In the genomic region with DNA sequence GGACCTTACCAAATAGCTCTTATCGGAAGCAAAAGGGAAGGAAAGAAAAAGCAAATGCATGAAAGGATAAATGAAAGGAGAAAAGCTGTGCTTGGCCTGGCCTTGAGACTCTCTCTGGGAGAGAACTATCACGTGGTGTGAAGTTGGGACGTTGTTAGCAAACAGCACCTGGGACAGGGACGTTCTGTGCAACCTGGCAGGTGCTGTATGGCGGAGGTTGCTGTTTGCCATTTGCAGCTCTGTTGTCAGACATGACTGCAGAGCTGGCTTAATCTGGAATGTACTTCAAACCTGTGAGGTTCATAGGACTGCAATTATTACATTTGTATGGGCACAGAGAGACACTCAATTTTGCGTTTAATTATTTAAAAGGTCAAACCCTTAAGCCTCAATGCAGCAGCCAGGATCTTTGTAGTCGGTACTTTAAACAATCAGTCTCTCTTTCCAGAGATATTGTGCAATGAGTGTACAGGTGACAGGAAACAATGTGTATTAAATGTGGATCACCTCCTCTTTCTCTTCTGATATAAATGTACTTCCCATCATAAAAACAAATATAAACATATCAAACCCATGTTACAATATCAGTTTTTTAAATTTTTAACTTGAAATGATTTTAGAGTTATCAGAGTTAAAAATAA, we compare ENCODE assay signal across 13 cellular contexts.
A peak's percentile ranks its signal among the peaks of the same experiment; 100 is the strongest.
DNase-seq lines count a peak whose midpoint lies in the region; TF ChIP-seq lines count a peak whose summit lies in the region.
"Had no signal": no experiment of that assay in that cellular context is flagged by ENCODE, and none has a peak within 500 bp of the region (broad histone marks: within the 10 kb centered on the region; RNA-seq: fewer than 3 reads in every experiment).

No MANE protein-coding gene starts in this region.

- H3K9ac ChIP-seq in colonic mucosa (ENCODE audit: low read depth in 2 of 2, low read length in 2 of 2): no peak overlapping the region

- H3K27ac ChIP-seq in colonic mucosa (no peak overlapping the region), stomach (peak overlapping the region in 1 of 5 donors; percentile 44)
- H3K27ac ChIP-seq: cardiac muscle cell, WERI-Rb-1 had no signal

- H3K27me3 Mint-ChIP-seq in glutamatergic neuron (ENCODE audit: unreplicated experiment): no peaks in the 10 kb centered on the region

- TF ChIP-seq EP300 in stomach (IDR thresholded peaks at IDR 0.05): no peak

- H3K36me3 ChIP-seq in colonic mucosa (no peaks in the 10 kb centered on the region), stomach (no peaks in the 10 kb centered on the region)
- H3K36me3 ChIP-seq: cardiac muscle cell, WERI-Rb-1 had no signal

- in situ Hi-C loops in KBM-7 (cut with MboI; ENCODE audit: low pct_unique_long_range_greater_than_20kb, low sequenced_read_pairs): no loop called here

- 17 to 27% (median 22%) methylated on average over 7 of the region's 7 CpGs for WGBS in stomach, 5 donors

- H3K4me3 Mint-ChIP-seq in glutamatergic neuron (ENCODE audit: unreplicated experiment): no peak overlapping the region
- H3K4me3 Mint-ChIP-seq: activated naive CD4-positive, alpha-beta T cell treated with anti-CD3 and anti-CD28 coated beads for 36 hours had no signal

- no peak for TF ChIP-seq POLR2A in stomach (IDR thresholded peaks at IDR 0.05)

- no peak for TF ChIP-seq CTCF in LNCaP clone FGC (IDR thresholded peaks at IDR 0.05; ENCODE audit: control insufficient read depth, extremely low read depth, insufficient read depth)
- TF ChIP-seq CTCF in colonic mucosa (IDR thresholded peaks at IDR 0.05): no peak
- no peak for TF ChIP-seq CTCF in stomach (IDR thresholded peaks at IDR 0.05)
- no peak for TF ChIP-seq CTCF in glutamatergic neuron (IDR thresholded peaks at IDR 0.05; ENCODE audit: partially characterized antibody, unreplicated experiment)

- no peaks in the 10 kb centered on the region for H3K36me3 Mint-ChIP-seq in glutamatergic neuron (ENCODE audit: unreplicated experiment)

- H3K27me3 ChIP-seq in colonic mucosa: no peaks in the 10 kb centered on the region
- H3K27me3 ChIP-seq in stomach: no peaks in the 10 kb centered on the region
- H3K27me3 ChIP-seq: cardiac muscle cell had no signal

- DNase-seq in LNCaP clone FGC (ENCODE audit: low read depth) (peak; percentile 28), NCI-H2196 (lab: John Stamatoyannopoulos, UW; ENCODE audit: unreplicated experiment) (peak; percentile 83), colonic mucosa (peak; percentile 20), stomach (peak; percentile 66), glutamatergic neuron (no peak), KBM-7 (no peak)
- no peak for DNase-seq in stimulated activated naive CD4-positive, alpha-beta T cell (lab: John Stamatoyannopoulos, UW)
- DNase-seq: activated naive CD4-positive, alpha-beta T cell treated with anti-CD3 and anti-CD28 coated beads for 36 hours; KG1; left cardiac atrium; WERI-Rb-1 had no signal

- H3K4me3 ChIP-seq in LNCaP clone FGC (ENCODE audit: low read depth, low read length) (no peak overlapping the region), colonic mucosa (no peak overlapping the region), stomach (no peak overlapping the region)
- H3K4me3 ChIP-seq: cardiac muscle cell, smooth muscle cell had no signal

- intact Hi-C loops in colonic mucosa (cut with DNase I): no loop called here
- intact Hi-C loops in stomach (cut with DNase I; ENCODE audit: low total_unique reads): no loop called here

- no peak overlapping the region for H3K27ac Mint-ChIP-seq in glutamatergic neuron (ENCODE audit: unreplicated experiment)
- H3K27ac Mint-ChIP-seq: activated naive CD4-positive, alpha-beta T cell treated with anti-CD3 and anti-CD28 coated beads for 36 hours had no signal

- H3K9me3 Mint-ChIP-seq in glutamatergic neuron (ENCODE audit: unreplicated experiment): no peaks in the 10 kb centered on the region
- H3K9me3 Mint-ChIP-seq: activated naive CD4-positive, alpha-beta T cell treated with anti-CD3 and anti-CD28 coated beads for 36 hours had no signal

- H3K4me1 Mint-ChIP-seq in glutamatergic neuron (ENCODE audit: low read depth, unreplicated experiment): no peaks in the 10 kb centered on the region

- H3K4me1 ChIP-seq in colonic mucosa (no peaks in the 10 kb centered on the region), stomach (no peaks in the 10 kb centered on the region)

- H3K9me3 ChIP-seq in colonic mucosa (no peaks in the 10 kb centered on the region), stomach (no peaks in the 10 kb centered on the region)

Comparison
In these comparisons a context has a peak if more than half of its experiments do, and no peak if none do; other contexts are left out.
1. DNase-seq: peak in LNCaP clone FGC (single experiment), NCI-H2196 (single experiment), colonic mucosa (single experiment) and stomach (single experiment); none in glutamatergic neuron (single experiment), KBM-7 (single experiment) and stimulated activated naive CD4-positive, alpha-beta T cell (0 of 6).